Comparison of ENCODE assay signal across 9 cellular contexts in the genomic region with DNA sequence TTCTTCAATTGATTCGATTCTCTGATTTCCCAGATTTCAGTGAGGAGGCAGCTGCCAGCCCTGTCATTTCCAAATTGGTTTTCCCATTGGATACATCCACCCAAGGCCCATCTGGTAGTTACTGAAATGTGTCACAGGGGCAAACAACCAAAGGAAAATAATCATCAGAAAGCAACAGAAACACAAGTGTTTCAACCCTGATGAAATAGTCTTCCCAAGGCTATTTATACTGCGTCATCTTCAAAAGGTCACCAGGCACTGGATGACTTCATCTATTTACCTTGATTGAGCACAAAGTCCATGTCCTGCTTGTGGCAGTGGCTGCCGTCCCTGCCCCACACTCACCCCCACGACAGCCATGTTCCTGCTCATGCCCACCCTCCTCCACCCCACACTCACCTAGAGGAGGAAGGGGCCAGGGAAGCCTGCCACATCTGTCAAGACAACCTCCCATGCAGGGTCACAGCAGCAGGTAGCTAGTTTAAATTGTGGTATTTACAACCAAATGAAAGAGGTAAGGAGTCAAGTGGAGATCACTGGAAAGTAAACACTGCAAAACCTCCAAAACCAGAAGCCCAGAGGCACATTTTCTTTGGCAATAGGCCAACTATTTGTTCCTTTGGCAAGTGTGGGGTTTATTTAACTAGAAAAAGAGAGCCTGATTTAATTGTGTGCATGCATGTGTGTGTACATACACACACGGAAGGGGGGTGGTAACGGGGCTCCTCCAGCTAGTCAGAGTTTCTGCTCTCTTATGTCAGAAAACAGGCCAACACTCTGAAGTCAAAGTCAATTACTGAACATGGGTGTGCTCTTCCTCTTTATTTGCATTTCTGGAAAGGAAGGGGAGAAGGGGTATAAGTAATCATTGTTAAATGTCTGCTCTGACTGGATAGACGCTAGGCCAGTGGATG. TPM values are rescaled to one million over a fixed set of nuclear protein-coding genes. Genes with fewer than 3 reads are reported as not detected.
A peak's percentile ranks its signal among the peaks of the same experiment; 100 is the strongest.
DNase-seq lines count a peak whose midpoint lies in the region; ATAC-seq and TF ChIP-seq lines count a peak whose summit lies in the region.
"Had no signal": no experiment of that assay in that cellular context is flagged by ENCODE, and none has a peak within 500 bp of the region (broad histone marks: within the 10 kb centered on the region; RNA-seq: fewer than 3 reads in every experiment).

No MANE protein-coding gene starts in this region.

- peaks cover 0 to 7% of the 10 kb centered on the region in 2 donors for H3K4me1 ChIP-seq in left lung

- intact Hi-C loops in left lung (cut with DNase I): loop anchor here in 1 of 2 donors (10.0 kb wide), 1 partner anchor 487 kb away; the partner anchor contains the start of gene RHOU

- H3K4me3 ChIP-seq in left lung: no peak overlapping the region

- H3K36me3 ChIP-seq in left lung: no peaks in the 10 kb centered on the region

- no peaks in the 10 kb centered on the region for H3K27me3 ChIP-seq in left lung

- no peak overlapping the region for H3K27ac ChIP-seq in left lung

- TF ChIP-seq CTCF in left lung (IDR thresholded peaks at IDR 0.05): no peak

- ATAC-seq in left lung: peak; percentile 72

- DNase-seq in DMS153 (lab: John Stamatoyannopoulos, UW): peak; percentile 99
- DNase-seq in NCI-H1694 (lab: John Stamatoyannopoulos, UW): peak; percentile 44
- peak; percentile 93 for DNase-seq in SW480 (ENCODE audit: low spot score)
- no peak for DNase-seq in left lung
- DNase-seq in activated CD4-positive, CD25-positive, alpha-beta regulatory T cell (lab: John Stamatoyannopoulos, UW): no peak
- no peak for DNase-seq in NCI-H524 treated with DMSO at 0.1 percent for 48 hours (lab: John Stamatoyannopoulos, UW)
- DNase-seq in RKO (ENCODE audit: low spot score): no peak
- DNase-seq in NK-92 (lab: John Stamatoyannopoulos, UW; ENCODE audit: unreplicated experiment): no peak
- DNase-seq: Kasumi-1 had no signal

- no peaks in the 10 kb centered on the region for H3K9me3 ChIP-seq in left lung

RNA-seq across cellular contexts. Expression of gene RAB4A, which starts 49.5 kb away (rescaled TPM):
- total RNA-seq in left lung: 10 to 100 TPM; 34.8 to 54.9 TPM

Comparison
In these comparisons a context has a peak if more than half of its experiments do, and no peak if none do; other contexts are left out.
1. DNase-seq: peak in DMS153 (single experiment), NCI-H1694 (single experiment) and SW480 (single experiment); none in left lung (0 of 2), activated CD4-positive, CD25-positive, alpha-beta regulatory T cell (0 of 4), NCI-H524 treated with DMSO at 0.1 percent for 48 hours (single experiment), RKO (single experiment) and NK-92 (single experiment).